ENCODE assay signal across 10 cellular contexts in the genomic region with DNA sequence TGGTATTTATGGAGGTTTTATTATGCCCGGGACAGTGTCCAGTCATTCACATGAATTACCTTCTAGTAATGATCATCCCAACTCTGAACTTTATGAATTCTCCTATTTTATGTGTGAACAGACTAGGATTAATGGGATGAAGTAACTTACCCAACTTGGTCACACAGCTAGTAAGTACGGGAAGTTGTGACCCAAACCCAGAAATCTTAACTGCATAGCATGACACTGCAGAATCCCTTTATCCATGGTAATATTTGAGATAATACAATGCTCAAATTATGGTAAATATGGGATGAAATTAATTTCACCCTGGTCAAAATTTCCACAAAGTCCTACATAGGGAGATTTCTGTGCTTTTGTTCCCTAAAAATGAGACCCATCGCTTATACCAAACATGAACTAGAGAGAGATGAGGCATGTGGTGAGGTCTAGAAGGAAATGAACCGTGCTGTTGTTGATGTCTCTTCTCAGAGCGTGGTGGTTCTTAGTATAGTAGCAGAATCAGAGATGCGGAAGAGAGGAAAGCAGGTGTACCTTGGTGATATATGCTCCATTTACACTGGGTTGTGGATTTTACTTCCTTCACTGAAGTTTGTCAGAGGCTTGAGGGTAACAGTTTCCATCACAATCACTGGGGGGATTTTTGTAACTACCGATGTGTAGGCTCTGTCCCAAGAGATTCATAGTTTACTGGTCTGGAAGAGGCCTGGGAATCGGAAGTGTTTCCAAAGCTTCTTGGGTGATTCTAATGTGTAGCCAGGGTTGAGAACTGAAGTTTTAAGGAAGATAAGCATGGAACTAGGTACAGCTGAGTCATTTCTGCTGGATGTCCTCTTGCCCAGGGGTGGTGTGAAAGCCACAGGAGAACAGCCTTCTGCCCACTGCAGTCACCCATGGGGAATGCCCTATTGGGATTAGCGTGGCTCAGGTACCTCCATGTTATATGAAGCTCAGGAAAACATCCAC. TPM values are rescaled to one million over a fixed set of nuclear protein-coding genes. Genes with fewer than 3 reads are reported as not detected.
A peak's percentile ranks its signal among the peaks of the same experiment; 100 is the strongest.
DNase-seq lines count a peak whose midpoint lies in the region; ATAC-seq and TF ChIP-seq lines count a peak whose summit lies in the region.
"Had no signal": no experiment of that assay in that cellular context is flagged by ENCODE, and none has a peak within 500 bp of the region (broad histone marks: within the 10 kb centered on the region; RNA-seq: fewer than 3 reads in every experiment).

No MANE protein-coding gene starts in this region.

- intact Hi-C loops in CD8-positive, alpha-beta T cell (cut with DNase I, micrococcal nuclease) = loop anchor here in 1 of 2 experiments (2.0 kb wide), 2 partner anchors 22 to 44 kb away; no protein-coding TSS in a partner anchor
- intact Hi-C loops in activated CD4-positive, alpha-beta memory T cell treated with anti-CD3 and anti-CD28 coated beads for 36 hours (cut with micrococcal nuclease) = loop anchor here (5.0 kb wide), 1 partner anchor 32 kb away; the partner anchor contains the start of gene FAM9C
- intact Hi-C loops in right lobe of liver (cut with DNase I) (no loop called here), sciatic nerve (cut with DNase I) (no loop called here), MCF 10A (cut with micrococcal nuclease) (no loop called here)

- BruUV-seq in MCF 10A (replicated peaks; lab: Mats Ljungman, UMichigan) = no TSS peak

- no peak overlapping the region for H3K27ac ChIP-seq in CD8-positive, alpha-beta T cell (ENCODE audit: low read depth, low read length)
- H3K27ac ChIP-seq in right lobe of liver = no peak overlapping the region

- H3K36me3 ChIP-seq in CD8-positive, alpha-beta T cell (ENCODE audit: insufficient read depth, low read length) = no peaks in the 10 kb centered on the region
- H3K36me3 ChIP-seq in right lobe of liver = no peaks in the 10 kb centered on the region

- no peaks in the 10 kb centered on the region for H3K9me3 ChIP-seq in CD8-positive, alpha-beta T cell (ENCODE audit: low read length)
- H3K9me3 ChIP-seq in right lobe of liver = no peaks in the 10 kb centered on the region

- POLR2A ChIA-PET in CD8-positive, alpha-beta T cell (lab: Charles Lee) = interaction anchor here (0.7 to 2.3 kb wide), 10 partner anchors 11 to 115 kb away, joined by 3 to 8 read pairs (median 4); partner anchors contain the start of gene TMSB4X
- POLR2A ChIA-PET in activated CD4-positive, alpha-beta memory T cell treated with anti-CD3 and anti-CD28 coated beads for 36 hours (lab: Charles Lee) = interaction anchor here (1.6 to 4.4 kb wide), 4 partner anchors 12 to 77 kb away, joined by 3 to 40 read pairs (median 18); no protein-coding TSS in a partner anchor
- POLR2A ChIA-PET in MCF 10A (lab: Yijun Ruan, JAX) = no interaction called here

- H3K36me3 Mint-ChIP-seq in CD8-positive, alpha-beta T cell = peaks cover 5% of the 10 kb centered on the region
- peaks cover 2% of the 10 kb centered on the region for H3K36me3 Mint-ChIP-seq in activated CD4-positive, alpha-beta memory T cell treated with anti-CD3 and anti-CD28 coated beads for 36 hours
- no peaks in the 10 kb centered on the region for H3K36me3 Mint-ChIP-seq in MCF 10A (ENCODE audit: insufficient read depth, unreplicated experiment)

- peak overlapping the region; percentile 93 for H3K27ac Mint-ChIP-seq in CD8-positive, alpha-beta T cell
- peak overlapping the region; percentile 73 for H3K27ac Mint-ChIP-seq in activated CD4-positive, alpha-beta memory T cell treated with anti-CD3 and anti-CD28 coated beads for 36 hours
- no peak overlapping the region for H3K27ac Mint-ChIP-seq in MCF 10A (ENCODE audit: low read depth, unreplicated experiment)

- CTCF ChIA-PET in CD8-positive, alpha-beta T cell (lab: Charles Lee) = interaction anchor here (0.8 to 1.9 kb wide), 7 partner anchors 10 to 128 kb away, joined by 3 to 7 read pairs (median 3); no protein-coding TSS in a partner anchor
- CTCF ChIA-PET in activated CD4-positive, alpha-beta memory T cell treated with anti-CD3 and anti-CD28 coated beads for 36 hours (lab: Charles Lee) = interaction anchor here (0.6 to 1.1 kb wide), 5 partner anchors 11 to 128 kb away, joined by 3 to 4 read pairs (median 3); no protein-coding TSS in a partner anchor
- CTCF ChIA-PET in MCF 10A (lab: Yijun Ruan, JAX) = interaction anchor here (0.6 kb wide), 1 partner anchor 116 kb away, joined by 4 read pairs; no protein-coding TSS in a partner anchor

- no peak for DNase-seq in CD8-positive, alpha-beta T cell
- DNase-seq in activated CD4-positive, alpha-beta memory T cell treated with anti-CD3 and anti-CD28 coated beads for 36 hours = no peak
- DNase-seq in NCI-H1694 treated with DMSO at 0.1 percent for 48 hours (lab: John Stamatoyannopoulos, UW) = no peak
- DNase-seq in right lobe of liver = no peak
- no peak for DNase-seq in sciatic nerve (ENCODE audit: low spot score)
- DNase-seq in MCF 10A (ENCODE audit: unreplicated experiment) = no peak
- DNase-seq: KG1, Right ventricle myocardium superior had no signal

- no peaks in the 10 kb centered on the region for H3K9me3 Mint-ChIP-seq in CD8-positive, alpha-beta T cell
- peaks cover 2% of the 10 kb centered on the region for H3K9me3 Mint-ChIP-seq in activated CD4-positive, alpha-beta memory T cell treated with anti-CD3 and anti-CD28 coated beads for 36 hours
- H3K9me3 Mint-ChIP-seq in MCF 10A (ENCODE audit: unreplicated experiment) = no peaks in the 10 kb centered on the region

- peak overlapping the region; percentile 1 for H3K4me3 Mint-ChIP-seq in CD8-positive, alpha-beta T cell
- H3K4me3 Mint-ChIP-seq in activated CD4-positive, alpha-beta memory T cell treated with anti-CD3 and anti-CD28 coated beads for 36 hours = no peak overlapping the region
- H3K4me3 Mint-ChIP-seq in MCF 10A (ENCODE audit: unreplicated experiment) = no peak overlapping the region

- 72% methylated on average over 8 of the region's 9 CpGs for WGBS in right lobe of liver (ENCODE audit: insufficient coverage, low coverage, low lambda C conversion rate, missing lambda C conversion rate)

- no peaks in the 10 kb centered on the region for H3K27me3 ChIP-seq in CD8-positive, alpha-beta T cell (ENCODE audit: insufficient read depth, low read length)
- H3K27me3 ChIP-seq in right lobe of liver = no peaks in the 10 kb centered on the region

- no peak overlapping the region for H3K4me3 ChIP-seq in CD8-positive, alpha-beta T cell (ENCODE audit: low read depth, low read length)
- no peak overlapping the region for H3K4me3 ChIP-seq in right lobe of liver

- ATAC-seq in CD8-positive, alpha-beta T cell = peak; percentile 91
- ATAC-seq in GM19324 (IDR thresholded peaks at IDR 0.05; ENCODE audit: low FRiP score, unreplicated experiment) = peak; percentile 77
- peak; percentile 85 for ATAC-seq in HG02973 (IDR thresholded peaks at IDR 0.05; ENCODE audit: unreplicated experiment)
- ATAC-seq in right lobe of liver = no peak
- ATAC-seq in sciatic nerve = no peak

- no peak for TF ChIP-seq CTCF in CD8-positive, alpha-beta T cell (IDR thresholded peaks at IDR 0.05)
- no peak for TF ChIP-seq CTCF in right lobe of liver (IDR thresholded peaks at IDR 0.05)
- no peak for TF ChIP-seq CTCF in MCF 10A (IDR thresholded peaks at IDR 0.05; ENCODE audit: unreplicated experiment)

- H3K4me1 Mint-ChIP-seq in CD8-positive, alpha-beta T cell (ENCODE audit: low read depth) = peaks cover 52% of the 10 kb centered on the region
- peaks cover 46% of the 10 kb centered on the region for H3K4me1 Mint-ChIP-seq in activated CD4-positive, alpha-beta memory T cell treated with anti-CD3 and anti-CD28 coated beads for 36 hours (ENCODE audit: low read depth)
- no peaks in the 10 kb centered on the region for H3K4me1 Mint-ChIP-seq in MCF 10A (ENCODE audit: insufficient read depth, unreplicated experiment)

- no peaks in the 10 kb centered on the region for H3K27me3 Mint-ChIP-seq in CD8-positive, alpha-beta T cell (ENCODE audit: low read depth)
- no peaks in the 10 kb centered on the region for H3K27me3 Mint-ChIP-seq in activated CD4-positive, alpha-beta memory T cell treated with anti-CD3 and anti-CD28 coated beads for 36 hours
- peaks cover 12% of the 10 kb centered on the region for H3K27me3 Mint-ChIP-seq in MCF 10A (ENCODE audit: insufficient read depth, unreplicated experiment)

- no peak for TF ChIP-seq POLR2A in right lobe of liver (IDR thresholded peaks at IDR 0.05)

- H3K4me1 ChIP-seq in CD8-positive, alpha-beta T cell (ENCODE audit: insufficient read depth, low read length) = peaks cover 63% of the 10 kb centered on the region
- no peaks in the 10 kb centered on the region for H3K4me1 ChIP-seq in right lobe of liver

RNA-seq across cellular contexts. Expression of gene FAM9C, which starts 30.2 kb away (rescaled TPM):
- total RNA-seq in CD8-positive, alpha-beta T cell = not detected
- total RNA-seq in activated CD4-positive, alpha-beta memory T cell treated with anti-CD3 and anti-CD28 coated beads for 36 hours = under 1 TPM in 1 of 2 experiments, not detected in 1; 0.05 TPM
- total RNA-seq in right lobe of liver (not detected), sciatic nerve (not detected), MCF 10A (2022) (not detected in 2 replicates)

Comparison
In these comparisons a context has a peak if more than half of its experiments do, and no peak if none do; other contexts are left out.
1. ATAC-seq: peak in CD8-positive, alpha-beta T cell (single experiment), GM19324 (single experiment) and HG02973 (single experiment); none in right lobe of liver (0 of 4) and sciatic nerve (single experiment).